Comparison of ENCODE assay signal across 3 cellular contexts in genomic region chr11:71248656-71249055, GRCh38.
TF ChIP-seq lines count a peak whose summit lies in the region.

No MANE protein-coding gene starts in this region.

TF ChIP-seq in SK-N-SH, 30 proteins besides CTCF, POLR2A, EP300 and RAD21:
- no peak for TF ChIP-seq FOXJ3 (CRISPR knock-in tag; IDR thresholded peaks at IDR 0.05)
- no peak for TF ChIP-seq ELF1 (IDR thresholded peaks at IDR 0.05)
- no peak for TF ChIP-seq IRF3 (IDR thresholded peaks at IDR 0.05; ENCODE audit: low read depth, low read length)

TF ChIP-seq in SK-N-SH treated with all-trans-retinoic acid at 6 μM for 48 hours, 23 proteins besides CTCF, POLR2A, EP300 and RAD21:
- TF ChIP-seq ZFP30 (CRISPR knock-in tag; IDR thresholded peaks at IDR 0.05), result no peak

TF ChIP-seq in endothelial cell of umbilical vein, 7 proteins besides CTCF, POLR2A, EP300 and RAD21:
- TF ChIP-seq JUN (IDR thresholded peaks at IDR 0.05; ENCODE audit: borderline replicate concordance, insufficient read depth, insufficient read length, low read depth), result no peak
- TF ChIP-seq EZH2 (IDR thresholded peaks at IDR 0.05; ENCODE audit: borderline replicate concordance, low read depth, low read length, severe bottlenecking), result peak; percentile 35
- TF ChIP-seq GATA2 (IDR thresholded peaks at IDR 0.05; ENCODE audit: insufficient read depth, insufficient read length, low read depth, low read length), result no peak
- TF ChIP-seq POLR2AphosphoS5 (IDR thresholded peaks at IDR 0.05; ENCODE audit: insufficient read depth, low read depth, low read length), result no peak
- TF ChIP-seq MAX (IDR thresholded peaks at IDR 0.05; ENCODE audit: insufficient read depth, insufficient read length), result no peak
- no peak for TF ChIP-seq MYC (IDR thresholded peaks at IDR 0.05; ENCODE audit: low read depth, low read length)
- no peak for TF ChIP-seq FOS (IDR thresholded peaks at IDR 0.05; ENCODE audit: borderline replicate concordance, insufficient read depth, low read length)
